9 cellular contexts compared by ENCODE assay signal in genomic region chr7:28955723-28956607, GRCh38. TPM values are rescaled to one million over a fixed set of nuclear protein-coding genes. Genes with fewer than 3 reads are reported as not detected.
DNase-seq lines count a peak whose midpoint lies in the region; ATAC-seq and TF ChIP-seq lines count a peak whose summit lies in the region.
"Had no signal": no experiment of that assay in that cellular context is flagged by ENCODE, and none has a peak within 500 bp of the region (broad histone marks: within the 10 kb centered on the region; RNA-seq: fewer than 3 reads in every experiment).

No MANE protein-coding gene starts in this region.

- peaks cover 4% of the 10 kb centered on the region; the same call in 1 of the 2 replicates for H3K9me3 ChIP-seq in ES-I3 (ENCODE audit: control insufficient read depth, insufficient read depth, low read length)

- no peak overlapping the region for H3K27ac Mint-ChIP-seq in activated naive CD8-positive, alpha-beta T cell treated with anti-CD3 and anti-CD28 coated beads for 36 hours
- H3K27ac Mint-ChIP-seq in osteocyte (ENCODE audit: unreplicated experiment), result no peak overlapping the region

- H3K4me1 Mint-ChIP-seq in activated naive CD8-positive, alpha-beta T cell treated with anti-CD3 and anti-CD28 coated beads for 36 hours, result peaks cover 11% of the 10 kb centered on the region
- peaks cover 51% of the 10 kb centered on the region for H3K4me1 Mint-ChIP-seq in osteocyte (ENCODE audit: unreplicated experiment)

- ATAC-seq in left cardiac atrium, result peak; percentile 54 to 63
- ATAC-seq in GM21390 (IDR thresholded peaks at IDR 0.05; ENCODE audit: unreplicated experiment), result no peak
- ATAC-seq in HG03442 (IDR thresholded peaks at IDR 0.05; ENCODE audit: unreplicated experiment), result no peak
- ATAC-seq in HG03135 (IDR thresholded peaks at IDR 0.05; ENCODE audit: unreplicated experiment), result no peak

- intact Hi-C loops in left cardiac atrium (cut with DNase I), result loop anchor here (2.0 to 10.0 kb wide), 4 partner anchors 29 to 149 kb away; no protein-coding TSS in a partner anchor

- DNase-seq in NCI-H1092 treated with DMSO at 0.1 percent for 48 hours (lab: John Stamatoyannopoulos, UW), result peak; percentile 77
- peak; percentile 22 for DNase-seq in activated naive CD8-positive, alpha-beta T cell treated with anti-CD3 and anti-CD28 coated beads for 36 hours
- DNase-seq in left cardiac atrium, result peak; percentile 83
- no peak for DNase-seq in osteocyte (ENCODE audit: extremely low spot score, unreplicated experiment)

- no peak overlapping the region for H3K4me3 Mint-ChIP-seq in activated naive CD8-positive, alpha-beta T cell treated with anti-CD3 and anti-CD28 coated beads for 36 hours
- peak overlapping the region; percentile 29 for H3K4me3 Mint-ChIP-seq in osteocyte (ENCODE audit: unreplicated experiment)

- no peaks in the 10 kb centered on the region for H3K4me1 ChIP-seq in ES-I3 (ENCODE audit: insufficient read depth, low read length)

- no peaks in the 10 kb centered on the region for H3K9me3 Mint-ChIP-seq in activated naive CD8-positive, alpha-beta T cell treated with anti-CD3 and anti-CD28 coated beads for 36 hours
- no peaks in the 10 kb centered on the region for H3K9me3 Mint-ChIP-seq in osteocyte (ENCODE audit: unreplicated experiment)

- H3K9ac ChIP-seq in ES-I3 (ENCODE audit: low read depth, low read length), result peak overlapping the region; percentile 71

- no peaks in the 10 kb centered on the region for H3K36me3 Mint-ChIP-seq in activated naive CD8-positive, alpha-beta T cell treated with anti-CD3 and anti-CD28 coated beads for 36 hours
- H3K36me3 Mint-ChIP-seq in osteocyte (ENCODE audit: unreplicated experiment), result no peaks in the 10 kb centered on the region

- H3K27me3 Mint-ChIP-seq in activated naive CD8-positive, alpha-beta T cell treated with anti-CD3 and anti-CD28 coated beads for 36 hours, result peaks cover 80% of the 10 kb centered on the region
- peaks cover 7% of the 10 kb centered on the region for H3K27me3 Mint-ChIP-seq in osteocyte (ENCODE audit: unreplicated experiment)

- peak; percentile 58 for TF ChIP-seq CTCF in osteocyte (IDR thresholded peaks at IDR 0.05)

- H3K36me3 ChIP-seq in ES-I3 (ENCODE audit: insufficient read depth, low read length), result no peaks in the 10 kb centered on the region

RNA-seq across cellular contexts. Expression of gene TRIL, which starts 2.2 kb away (rescaled TPM):
- not detected for total RNA-seq in activated naive CD8-positive, alpha-beta T cell treated with anti-CD3 and anti-CD28 coated beads for 36 hours
- total RNA-seq in left cardiac atrium (1 to 10 TPM; 3.9 to 6.0 TPM), osteocyte (3.5 and 4.0 TPM in 2 replicates)
- total RNA-seq: T-helper 2 cell treated with Interferon-gamma antibody and Interleukin-4, amounts not matched to agents 100 ng/mL and 5 ng/mL, for 36 hours had no signal

Comparison
In these comparisons a context has a peak if more than half of its experiments do, and no peak if none do; other contexts are left out.
1. ATAC-seq: peak in left cardiac atrium (2 of 2); none in GM21390 (single experiment), HG03442 (single experiment) and HG03135 (single experiment).